Comparison of ENCODE assay signal across 8 cellular contexts in the genomic region with DNA sequence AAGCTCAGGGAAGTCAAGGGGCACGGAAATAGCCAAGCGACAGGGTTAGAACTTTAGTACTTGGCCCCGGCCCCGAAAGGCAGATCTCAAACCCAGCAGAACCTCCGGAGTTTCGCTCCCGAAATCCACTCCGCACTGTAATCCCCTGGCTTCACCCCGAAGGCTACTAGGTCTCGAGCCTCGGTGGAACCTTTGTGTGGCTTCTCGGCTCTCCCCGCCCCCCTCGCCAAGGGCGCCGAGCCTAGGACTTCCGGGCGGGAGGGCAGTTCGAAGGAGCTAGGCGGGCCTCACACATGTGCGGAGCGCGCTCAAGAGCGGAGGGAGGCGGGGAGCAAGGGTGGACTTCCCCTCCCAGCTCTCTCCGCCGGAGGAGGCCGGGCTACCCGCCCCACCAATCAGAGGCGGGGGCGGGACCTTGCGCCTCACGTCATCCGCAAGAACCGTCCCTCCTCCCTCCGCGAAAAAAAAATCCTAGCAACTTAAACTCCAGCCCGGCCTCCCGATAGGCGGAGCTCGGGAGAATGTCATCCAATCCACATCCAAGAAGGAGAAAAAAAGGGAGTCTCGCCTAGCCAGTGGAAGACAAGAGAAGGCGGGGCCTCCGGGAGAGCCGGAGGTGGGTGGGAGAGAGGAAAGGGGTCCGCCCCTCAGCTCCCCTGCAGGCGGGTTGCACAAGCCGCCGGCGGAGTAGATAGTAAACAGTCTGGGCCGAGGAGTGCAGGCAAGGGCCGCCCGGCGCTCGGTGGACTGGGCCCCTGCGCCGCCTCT. TPM values are rescaled to one million over a fixed set of nuclear protein-coding genes. Genes with fewer than 3 reads are reported as not detected.
A peak's percentile ranks its signal among the peaks of the same experiment; 100 is the strongest.
DNase-seq lines count a peak whose midpoint lies in the region; ATAC-seq and TF ChIP-seq lines count a peak whose summit lies in the region.

No MANE protein-coding gene starts in this region.

- DNase-seq in Ammon's horn (ENCODE audit: low spot score) = peak; percentile 99
- peak; percentile 99 for DNase-seq in NCI-H460 (ENCODE audit: extremely low read depth, low read depth)
- DNase-seq in activated CD4-positive, alpha-beta T cell treated with anti-CD3 and anti-CD28 coated beads for 1 hour = peak; percentile 95
- peak; percentile 96 for DNase-seq in cerebellum (ENCODE audit: low spot score)
- peak; percentile 100 for DNase-seq in islet precursor cell
- DNase-seq in stimulated activated CD4-positive, alpha-beta T cell treated with anti-CD3 and anti-CD28 coated beads, Interleukin-12 subunit alpha, Interleukin-12 subunit beta, amount 100 ng/mL, for 4 hours = peak; percentile 93

- ATAC-seq in HG03378 (IDR thresholded peaks at IDR 0.05; ENCODE audit: unreplicated experiment) = peak; percentile 45

- peak; percentile 55 for TF ChIP-seq POLR2A in GM19099 (IDR thresholded peaks at IDR 0.05; ENCODE audit: extremely low read depth, insufficient read length, low read depth)

RNA-seq across cellular contexts. Expression of a gene that starts 2.4 kb away (rescaled TPM):
- 21.1 and 25.8 TPM in 2 replicates for total RNA-seq in NCI-H460 (2014; rRNA removed; shearing (Covaris generic))
- 9.3 and 13.4 TPM in 2 replicates for polyA plus RNA-seq in NCI-H460 (2014; cell fraction: nucleus; rRNA removed)
- 46.0 TPM for total RNA-seq in cerebellum

Comparison
In these comparisons a context has a peak if more than half of its experiments do, and no peak if none do; other contexts are left out.
1. Peak in every context shown above with its lines: DNase-seq and ATAC-seq.